In the genomic region with DNA sequence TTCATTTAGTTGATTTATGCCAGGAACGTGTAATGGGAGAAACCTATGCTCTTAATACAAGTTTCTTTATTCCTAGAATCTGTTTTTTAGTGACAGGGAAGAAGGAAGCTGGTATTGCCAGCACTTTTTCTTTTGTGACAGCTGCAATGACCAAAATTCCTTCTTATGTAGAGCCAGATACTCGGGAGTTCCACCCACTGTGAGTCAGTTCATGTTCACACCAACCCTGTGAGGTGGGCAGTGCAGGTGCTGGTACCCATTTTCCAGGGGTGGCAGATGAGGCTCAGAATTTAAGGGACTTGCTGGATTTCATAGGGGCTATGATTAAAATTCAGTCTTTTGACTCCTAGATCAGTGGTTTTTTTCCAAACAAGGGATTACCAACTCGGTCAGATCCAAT, we compare ENCODE assay signal across 22 cellular contexts. TPM values are rescaled to one million over a fixed set of nuclear protein-coding genes. Genes with fewer than 3 reads are reported as not detected.
DNase-seq lines count a peak whose midpoint lies in the region; ATAC-seq and TF ChIP-seq lines count a peak whose summit lies in the region.
"Had no signal": no experiment of that assay in that cellular context is flagged by ENCODE, and none has a peak within 500 bp of the region (broad histone marks: within the 10 kb centered on the region; RNA-seq: fewer than 3 reads in every experiment).

No MANE protein-coding gene starts in this region.

- DNase-seq in activated naive CD4-positive, alpha-beta T cell treated with anti-CD3 and anti-CD28 coated beads, Interleukin-2, amount 10 ng/mL, durations not matched to agents 7 days and 5 days: no peak
- DNase-seq in activated naive CD4-positive, alpha-beta T cell treated with anti-CD3 and anti-CD28 coated beads, Interleukin-2, amount 50 U/mL, for 16 hours: no peak
- DNase-seq in activated CD8-positive, alpha-beta T cell treated with anti-CD3 and anti-CD28 coated beads, Interleukin-2, amount 10 ng/mL, durations not matched to agents 7 days and 5 days: peak; percentile 26
- DNase-seq in kidney tubule cell (ENCODE audit: low spot score) (peak; percentile 22), thyroid gland (no peak), HFFc6 (no peak)
- DNase-seq in stimulated activated CD4-positive, alpha-beta T cell treated with anti-CD3 and anti-CD28 coated beads, Interleukin-12 subunit alpha, Interleukin-12 subunit beta, amount 100 ng/mL, for 4 hours: no peak
- DNase-seq: activated effector memory CD4-positive, alpha-beta T cell treated with Interleukin-2 at 50 U/mL for 16 hours; body of pancreas; Caco-2; cortex of kidney; foreskin fibroblast; hippocampal formation; mammary epithelial cell; NCI-H2029; NCI-H510A; RPMI8226 had no signal

- H3K36me3 ChIP-seq in thyroid gland: no peaks in the 10 kb centered on the region

- ATAC-seq in activated CD8-positive, alpha-beta T cell treated with anti-CD3 and anti-CD28 coated beads, Interleukin-2, amount 10 ng/mL, durations not matched to agents 7 days and 5 days: no peak
- no peak for ATAC-seq in HG02642 (IDR thresholded peaks at IDR 0.05; ENCODE audit: poor library complexity, unreplicated experiment)
- ATAC-seq: body of pancreas, SK-N-SH treated with all-trans-retinoic acid at 6 μM for 48 hours had no signal

- H3K4me3 Mint-ChIP-seq in activated naive CD4-positive, alpha-beta T cell treated with anti-CD3 and anti-CD28 coated beads, Interleukin-2, amount 10 ng/mL, durations not matched to agents 7 days and 5 days: peak overlapping the region; percentile 52
- H3K4me3 Mint-ChIP-seq in activated CD8-positive, alpha-beta T cell treated with anti-CD3 and anti-CD28 coated beads, Interleukin-2, amount 10 ng/mL, durations not matched to agents 7 days and 5 days: peak overlapping the region; percentile 80
- no peak overlapping the region for H3K4me3 Mint-ChIP-seq in HFFc6
- H3K4me3 Mint-ChIP-seq: neural crest cell had no signal

- H3K27me3 ChIP-seq in thyroid gland: no peaks in the 10 kb centered on the region
- H3K27me3 ChIP-seq: body of pancreas had no signal

- no peaks in the 10 kb centered on the region for H3K9me3 ChIP-seq in thyroid gland
- H3K9me3 ChIP-seq: body of pancreas, Caco-2 had no signal

- peaks cover 93% of the 10 kb centered on the region for H3K36me3 Mint-ChIP-seq in activated naive CD4-positive, alpha-beta T cell treated with anti-CD3 and anti-CD28 coated beads, Interleukin-2, amount 10 ng/mL, durations not matched to agents 7 days and 5 days
- peaks cover 96% of the 10 kb centered on the region for H3K36me3 Mint-ChIP-seq in activated CD8-positive, alpha-beta T cell treated with anti-CD3 and anti-CD28 coated beads, Interleukin-2, amount 10 ng/mL, durations not matched to agents 7 days and 5 days (ENCODE audit: low read depth)
- peaks cover 33% of the 10 kb centered on the region for H3K36me3 Mint-ChIP-seq in HFFc6 (ENCODE audit: low read depth)

- TF ChIP-seq CTCF in thyroid gland (IDR thresholded peaks at IDR 0.05) (no peak), HFFc6 (IDR thresholded peaks at IDR 0.05) (no peak)

- intact Hi-C loops in thyroid gland (cut with DNase I): no loop called here

- H3K4me3 ChIP-seq in thyroid gland (replicated peaks in 1 of 3): no peak overlapping the region
- H3K4me3 ChIP-seq: body of pancreas had no signal

- H3K4me1 ChIP-seq in thyroid gland: peaks cover 52 to 56% of the 10 kb centered on the region in 2 donors
- H3K4me1 ChIP-seq: body of pancreas, Caco-2 had no signal

- TF ChIP-seq POLR2A in thyroid gland (IDR thresholded peaks at IDR 0.05): no peak

- POLR2A ChIA-PET in activated CD8-positive, alpha-beta T cell treated with anti-CD3 and anti-CD28 coated beads, Interleukin-2, amount 10 ng/mL, durations not matched to agents 7 days and 5 days (lab: Charles Lee): interaction anchor here (1.8 to 4.3 kb wide), 5 partner anchors 8 to 18 kb away, joined by 9 to 41 read pairs (median 13); no protein-coding TSS in a partner anchor

- 58 to 59% methylated on average over 3 of the region's 3 CpGs for WGBS in thyroid gland, 2 donors

- peaks cover 11% of the 10 kb centered on the region for H3K9me3 Mint-ChIP-seq in activated naive CD4-positive, alpha-beta T cell treated with anti-CD3 and anti-CD28 coated beads, Interleukin-2, amount 10 ng/mL, durations not matched to agents 7 days and 5 days
- peaks cover 8% of the 10 kb centered on the region for H3K9me3 Mint-ChIP-seq in activated CD8-positive, alpha-beta T cell treated with anti-CD3 and anti-CD28 coated beads, Interleukin-2, amount 10 ng/mL, durations not matched to agents 7 days and 5 days (ENCODE audit: insufficient read depth)
- no peaks in the 10 kb centered on the region for H3K9me3 Mint-ChIP-seq in HFFc6
- H3K9me3 Mint-ChIP-seq: IgD-negative memory B cell had no signal

- H3K27me3 Mint-ChIP-seq in activated naive CD4-positive, alpha-beta T cell treated with anti-CD3 and anti-CD28 coated beads, Interleukin-2, amount 10 ng/mL, durations not matched to agents 7 days and 5 days: no peaks in the 10 kb centered on the region
- H3K27me3 Mint-ChIP-seq in activated CD8-positive, alpha-beta T cell treated with anti-CD3 and anti-CD28 coated beads, Interleukin-2, amount 10 ng/mL, durations not matched to agents 7 days and 5 days (ENCODE audit: low read depth): no peaks in the 10 kb centered on the region
- H3K27me3 Mint-ChIP-seq in HFFc6 (ENCODE audit: insufficient read depth): no peaks in the 10 kb centered on the region
- H3K27me3 Mint-ChIP-seq: IgD-negative memory B cell had no signal

- CTCF ChIA-PET in activated naive CD4-positive, alpha-beta T cell treated with anti-CD3 and anti-CD28 coated beads, Interleukin-2, amount 10 ng/mL, durations not matched to agents 7 days and 5 days (lab: Charles Lee): interaction anchor here (2.0 to 6.7 kb wide), 2 partner anchors 9 to 20 kb away, joined by 8 to 53 read pairs; no protein-coding TSS in a partner anchor
- CTCF ChIA-PET in activated CD8-positive, alpha-beta T cell treated with anti-CD3 and anti-CD28 coated beads, Interleukin-2, amount 10 ng/mL, durations not matched to agents 7 days and 5 days (lab: Charles Lee): interaction anchor here (1.8 to 10.7 kb wide), 3 partner anchors 8 to 251 kb away, joined by 7 to 190 read pairs (median 9); no protein-coding TSS in a partner anchor

- peak overlapping the region; percentile 79 to 91 (median 80) for H3K27ac ChIP-seq in thyroid gland
- H3K27ac ChIP-seq: body of pancreas, HL-60 had no signal

- H3K4me1 Mint-ChIP-seq in activated naive CD4-positive, alpha-beta T cell treated with anti-CD3 and anti-CD28 coated beads, Interleukin-2, amount 10 ng/mL, durations not matched to agents 7 days and 5 days: peaks cover 98% of the 10 kb centered on the region
- H3K4me1 Mint-ChIP-seq in activated CD8-positive, alpha-beta T cell treated with anti-CD3 and anti-CD28 coated beads, Interleukin-2, amount 10 ng/mL, durations not matched to agents 7 days and 5 days (ENCODE audit: low read depth): peaks cover 96% of the 10 kb centered on the region
- H3K4me1 Mint-ChIP-seq in HFFc6 (ENCODE audit: low read depth): peaks cover 15% of the 10 kb centered on the region

- H3K27ac Mint-ChIP-seq in activated naive CD4-positive, alpha-beta T cell treated with anti-CD3 and anti-CD28 coated beads, Interleukin-2, amount 10 ng/mL, durations not matched to agents 7 days and 5 days: peak overlapping the region; percentile 96
- peak overlapping the region; percentile 94 for H3K27ac Mint-ChIP-seq in activated CD8-positive, alpha-beta T cell treated with anti-CD3 and anti-CD28 coated beads, Interleukin-2, amount 10 ng/mL, durations not matched to agents 7 days and 5 days
- no peak overlapping the region for H3K27ac Mint-ChIP-seq in HFFc6

RNA-seq across cellular contexts. Expression of gene OXNAD1, which starts 34.7 kb away (rescaled TPM):
- total RNA-seq in activated CD8-positive, alpha-beta T cell treated with anti-CD3 and anti-CD28 coated beads, Interleukin-2, amount 10 ng/mL, durations not matched to agents 7 days and 5 days: 10 to 100 TPM; 68.2 to 69.1 TPM
- 10 to 100 TPM; 22.3 to 34.0 (median 27.4) TPM for total RNA-seq in thyroid gland
- total RNA-seq in HFFc6 (2021; fragmentation: NEBNext Ultra II Directional; extraction: Animal tissue kit (Norgen Biotek cat#: 25700)): 1 to 10 TPM; 6.4 to 8.7 (median 8.1) TPM

RNA-seq across cellular contexts. Expression of gene DPH3, which starts 35.0 kb away (rescaled TPM):
- total RNA-seq in activated CD8-positive, alpha-beta T cell treated with anti-CD3 and anti-CD28 coated beads, Interleukin-2, amount 10 ng/mL, durations not matched to agents 7 days and 5 days: 10 to 100 TPM; 18.2 to 20.5 TPM
- 10 to 100 TPM; 18.4 to 27.1 (median 19.6) TPM for total RNA-seq in thyroid gland
- total RNA-seq in HFFc6 (2021; fragmentation: NEBNext Ultra II Directional; extraction: Animal tissue kit (Norgen Biotek cat#: 25700)): 10 to 100 TPM; 35.5 to 49.8 (median 44.3) TPM

Comparison
In these comparisons a context has a peak if more than half of its experiments do, and no peak if none do; other contexts are left out.
1. DNase-seq: peak in activated CD8-positive, alpha-beta T cell treated with anti-CD3 and anti-CD28 coated beads, Interleukin-2, amount 10 ng/mL, durations not matched to agents 7 days and 5 days (single experiment) and kidney tubule cell (single experiment); none in activated naive CD4-positive, alpha-beta T cell treated with anti-CD3 and anti-CD28 coated beads, Interleukin-2, amount 10 ng/mL, durations not matched to agents 7 days and 5 days (single experiment), activated naive CD4-positive, alpha-beta T cell treated with anti-CD3 and anti-CD28 coated beads, Interleukin-2, amount 50 U/mL, for 16 hours (single experiment), thyroid gland (0 of 2), stimulated activated CD4-positive, alpha-beta T cell treated with anti-CD3 and anti-CD28 coated beads, Interleukin-12 subunit alpha, Interleukin-12 subunit beta, amount 100 ng/mL, for 4 hours (single experiment) and HFFc6 (single experiment).